ENCODE assay signal across 1 cellular context in genomic region chr21:43919871-43920801, GRCh38.
TF ChIP-seq lines count a peak whose summit lies in the region.

No MANE protein-coding gene starts in this region.

TF ChIP-seq in GM12878, 131 proteins besides CTCF, POLR2A, EP300 and RAD21 (continued from another document and continues in another):
- TF ChIP-seq BCLAF1 (IDR thresholded peaks at IDR 0.05) (no peak), TCF3 (IDR thresholded peaks at IDR 0.05; ENCODE audit: borderline replicate concordance, insufficient read depth, low read depth, low read length) (peak; percentile 80), HDGF (IDR thresholded peaks at IDR 0.05) (peak; percentile 100), ZBTB40 (IDR thresholded peaks at IDR 0.05; ENCODE audit: borderline replicate concordance) (peak; percentile 26; the same call in 1 of the 2 replicates), BACH1 (IDR thresholded peaks at IDR 0.05; ENCODE audit: borderline replicate concordance) (no peak), JUND (IDR thresholded peaks at IDR 0.05; ENCODE audit: low read depth, low read length) (no peak), IKZF1 (conservative IDR thresholded peaks at IDR 0.05) (peak; percentile 24; the same call in 1 of the 2 replicates), LARP7 (IDR thresholded peaks at IDR 0.05) (no peak), MXI1 (IDR thresholded peaks at IDR 0.05; ENCODE audit: low read depth, low read length) (0 out of 2 replicates have a peak, but pooled peaks have one; percentile 23), CBX5 (IDR thresholded peaks at IDR 0.05; ENCODE audit: low read depth) (no peak), BMI1 (IDR thresholded peaks at IDR 0.05; ENCODE audit: borderline replicate concordance) (peak; percentile 92), PBX3 (IDR thresholded peaks at IDR 0.05; ENCODE audit: insufficient replicate concordance, low read depth, low read length) (peak; percentile 76), POLR2AphosphoS5 (IDR thresholded peaks at IDR 0.05; ENCODE audit: low read length) (peak; percentile 41; the same call in 1 of the 2 replicates), SIN3A (IDR thresholded peaks at IDR 0.05; ENCODE audit: low read depth, low read length) (no peak), TAF1 (IDR thresholded peaks at IDR 0.05; ENCODE audit: borderline replicate concordance, low read depth, low read length) (no peak), GABPA (IDR thresholded peaks at IDR 0.05; ENCODE audit: low read depth) (no peak), NR2C1 (IDR thresholded peaks at IDR 0.05) (no peak), JUNB (IDR thresholded peaks at IDR 0.05) (no peak), BHLHE40 (IDR thresholded peaks at IDR 0.05; ENCODE audit: borderline replicate concordance in 1 of 2, low read depth in 2 of 2, low read length in 1 of 2) (peak; percentile 62 to 84; a peak in 2 of 4 replicates), YY1 (IDR thresholded peaks at IDR 0.05; ENCODE audit: low read depth, low read length) (no peak), MAX (IDR thresholded peaks at IDR 0.05; ENCODE audit: low read depth, low read length) (no peak), MLLT1 (IDR thresholded peaks at IDR 0.05) (peak; percentile 82; the same call in 1 of the 2 replicates), ESRRA (IDR thresholded peaks at IDR 0.05; ENCODE audit: low read length) (no peak), HCFC1 (IDR thresholded peaks at IDR 0.05; ENCODE audit: low read length) (no peak), ZNF207 (IDR thresholded peaks at IDR 0.05; ENCODE audit: borderline replicate concordance) (no peak), SP1 (IDR thresholded peaks at IDR 0.05; ENCODE audit: low read depth, low read length) (no peak), E2F8 (IDR thresholded peaks at IDR 0.05; ENCODE audit: low read depth, partially characterized antibody) (no peak), PKNOX1 (IDR thresholded peaks at IDR 0.05) (peak; percentile 52; the same call in 1 of the 2 replicates)
- TF ChIP-seq, protein P1, sequence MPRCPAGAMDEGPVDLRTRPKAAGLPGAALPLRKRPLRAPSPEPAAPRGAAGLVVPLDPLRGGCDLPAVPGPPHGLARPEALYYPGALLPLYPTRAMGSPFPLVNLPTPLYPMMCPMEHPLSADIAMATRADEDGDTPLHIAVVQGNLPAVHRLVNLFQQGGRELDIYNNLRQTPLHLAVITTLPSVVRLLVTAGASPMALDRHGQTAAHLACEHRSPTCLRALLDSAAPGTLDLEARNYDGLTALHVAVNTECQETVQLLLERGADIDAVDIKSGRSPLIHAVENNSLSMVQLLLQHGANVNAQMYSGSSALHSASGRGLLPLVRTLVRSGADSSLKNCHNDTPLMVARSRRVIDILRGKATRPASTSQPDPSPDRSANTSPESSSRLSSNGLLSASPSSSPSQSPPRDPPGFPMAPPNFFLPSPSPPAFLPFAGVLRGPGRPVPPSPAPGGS (IDR thresholded peaks at IDR 0.05; ENCODE audit: borderline replicate concordance, insufficient read depth, low read depth, low read length, poor library complexity, severe bottlenecking): peak; percentile 98
- TF ChIP-seq, protein P2, sequence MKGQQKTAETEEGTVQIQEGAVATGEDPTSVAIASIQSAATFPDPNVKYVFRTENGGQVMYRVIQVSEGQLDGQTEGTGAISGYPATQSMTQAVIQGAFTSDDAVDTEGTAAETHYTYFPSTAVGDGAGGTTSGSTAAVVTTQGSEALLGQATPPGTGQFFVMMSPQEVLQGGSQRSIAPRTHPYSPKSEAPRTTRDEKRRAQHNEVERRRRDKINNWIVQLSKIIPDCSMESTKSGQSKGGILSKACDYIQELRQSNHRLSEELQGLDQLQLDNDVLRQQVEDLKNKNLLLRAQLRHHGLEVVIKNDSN (IDR thresholded peaks at IDR 0.05; ENCODE audit: borderline replicate concordance, extremely low read length, insufficient read depth, low read depth, low read length): no peak
- TF ChIP-seq, protein P3, sequence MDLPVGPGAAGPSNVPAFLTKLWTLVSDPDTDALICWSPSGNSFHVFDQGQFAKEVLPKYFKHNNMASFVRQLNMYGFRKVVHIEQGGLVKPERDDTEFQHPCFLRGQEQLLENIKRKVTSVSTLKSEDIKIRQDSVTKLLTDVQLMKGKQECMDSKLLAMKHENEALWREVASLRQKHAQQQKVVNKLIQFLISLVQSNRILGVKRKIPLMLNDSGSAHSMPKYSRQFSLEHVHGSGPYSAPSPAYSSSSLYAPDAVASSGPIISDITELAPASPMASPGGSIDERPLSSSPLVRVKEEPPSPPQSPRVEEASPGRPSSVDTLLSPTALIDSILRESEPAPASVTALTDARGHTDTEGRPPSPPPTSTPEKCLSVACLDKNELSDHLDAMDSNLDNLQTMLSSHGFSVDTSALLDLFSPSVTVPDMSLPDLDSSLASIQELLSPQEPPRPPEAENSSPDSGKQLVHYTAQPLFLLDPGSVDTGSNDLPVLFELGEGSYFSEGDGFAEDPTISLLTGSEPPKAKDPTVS (IDR thresholded peaks at IDR 0.05; ENCODE audit: low read depth, low read length): no peak
- TF ChIP-seq, protein P4, sequence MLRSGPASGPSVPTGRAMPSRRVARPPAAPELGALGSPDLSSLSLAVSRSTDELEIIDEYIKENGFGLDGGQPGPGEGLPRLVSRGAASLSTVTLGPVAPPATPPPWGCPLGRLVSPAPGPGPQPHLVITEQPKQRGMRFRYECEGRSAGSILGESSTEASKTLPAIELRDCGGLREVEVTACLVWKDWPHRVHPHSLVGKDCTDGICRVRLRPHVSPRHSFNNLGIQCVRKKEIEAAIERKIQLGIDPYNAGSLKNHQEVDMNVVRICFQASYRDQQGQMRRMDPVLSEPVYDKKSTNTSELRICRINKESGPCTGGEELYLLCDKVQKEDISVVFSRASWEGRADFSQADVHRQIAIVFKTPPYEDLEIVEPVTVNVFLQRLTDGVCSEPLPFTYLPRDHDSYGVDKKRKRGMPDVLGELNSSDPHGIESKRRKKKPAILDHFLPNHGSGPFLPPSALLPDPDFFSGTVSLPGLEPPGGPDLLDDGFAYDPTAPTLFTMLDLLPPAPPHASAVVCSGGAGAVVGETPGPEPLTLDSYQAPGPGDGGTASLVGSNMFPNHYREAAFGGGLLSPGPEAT (IDR thresholded peaks at IDR 0.05; ENCODE audit: low read depth): 0 out of 2 replicates have a peak, but pooled peaks have one; percentile 34
